In genomic region chr1:173122958-173123852, GRCh38 we compare ENCODE assay signal across 8 cellular contexts.
DNase-seq lines count a peak whose midpoint lies in the region; ATAC-seq and TF ChIP-seq lines count a peak whose summit lies in the region.

No MANE protein-coding gene starts in this region.

- no peaks in the 10 kb centered on the region for H3K36me3 ChIP-seq in esophagus muscularis mucosa

- H3K9me3 ChIP-seq in esophagus muscularis mucosa, result no peaks in the 10 kb centered on the region

- 17% methylated on average over 12 of the region's 12 CpGs for WGBS in esophagus muscularis mucosa

- H3K4me1 ChIP-seq in esophagus muscularis mucosa, result peaks cover 4 to 24% (median 21%) of the 10 kb centered on the region in 4 donors

- TF ChIP-seq EP300 in esophagus muscularis mucosa (IDR thresholded peaks at IDR 0.05), result no peak

- H3K27me3 ChIP-seq in esophagus muscularis mucosa, result no peaks in the 10 kb centered on the region

- H3K27ac ChIP-seq in esophagus muscularis mucosa (replicated peaks in 1 of 4), result peak overlapping the region; percentile 82 to 85 (median 83)

- intact Hi-C loops in esophagus muscularis mucosa (cut with DNase I), result no loop called here

- TF ChIP-seq CTCF in esophagus muscularis mucosa (IDR thresholded peaks at IDR 0.05), result no peak

- ATAC-seq in HG02973 (IDR thresholded peaks at IDR 0.05; ENCODE audit: unreplicated experiment), result no peak
- ATAC-seq in HG03135 (IDR thresholded peaks at IDR 0.05; ENCODE audit: unreplicated experiment), result no peak

- H3K4me3 ChIP-seq in esophagus muscularis mucosa, result peak overlapping the region; percentile 31 to 52 (median 45)

- TF ChIP-seq POLR2A in esophagus muscularis mucosa (IDR thresholded peaks at IDR 0.05; ENCODE audit: low read depth), result no peak

- DNase-seq in DMS 273 (lab: John Stamatoyannopoulos, UW; ENCODE audit: unreplicated experiment) (peak; percentile 66), DMS 273 treated with DMSO at 0.1 percent for 48 hours (lab: John Stamatoyannopoulos, UW) (no peak), RPMI8226 (peak; percentile 14), esophagus muscularis mucosa (ENCODE audit: extremely low spot score) (peak; percentile 94), middle frontal gyrus (ENCODE audit: extremely low spot score, low spot score) (peak; percentile 29), ureter (ENCODE audit: low spot score) (peak; percentile 80)
